15 cellular contexts compared by ENCODE assay signal in the genomic region with DNA sequence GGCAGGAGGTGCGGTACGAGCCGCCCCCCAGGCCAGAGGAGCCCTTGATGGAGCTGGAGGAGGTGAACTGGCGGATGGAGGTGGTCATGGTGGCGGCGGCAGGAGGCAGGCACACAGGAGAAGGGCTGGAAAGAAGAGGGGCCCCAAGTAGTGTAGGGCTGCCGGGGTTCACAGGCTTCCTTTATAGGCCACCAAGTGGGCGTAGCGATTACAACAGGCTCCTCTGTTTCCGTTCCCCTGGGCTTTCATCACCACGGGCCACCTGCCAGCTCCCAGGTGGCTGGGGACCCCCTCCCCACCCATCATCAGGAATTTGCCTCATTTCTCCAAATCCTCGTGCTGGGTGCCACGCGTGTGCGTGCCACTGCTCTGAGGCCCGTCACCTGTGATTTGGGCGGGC. TPM values are rescaled to one million over a fixed set of nuclear protein-coding genes. Genes with fewer than 3 reads are reported as not detected.
"Had no signal": no experiment of that assay in that cellular context is flagged by ENCODE, and none has a peak within 500 bp of the region (broad histone marks: within the 10 kb centered on the region; RNA-seq: fewer than 3 reads in every experiment).

No MANE protein-coding gene starts in this region.

RNA-seq across cellular contexts. Expression of a gene that starts 50.1 kb away (rescaled TPM):
- total RNA-seq: left cardiac atrium, left lobe of liver, left ventricle myocardium superior, lung microvascular endothelial cell, mesenteric fat pad, myocyte, neural crest cell, osteoblast, posterior vena cava, psoas muscle, sigmoid colon, subcutaneous adipose tissue, suprapubic skin, upper lobe of right lung had no signal
- polyA plus RNA-seq: naive thymus-derived CD4-positive, alpha-beta T cell; psoas muscle had no signal
